In the genomic region with DNA sequence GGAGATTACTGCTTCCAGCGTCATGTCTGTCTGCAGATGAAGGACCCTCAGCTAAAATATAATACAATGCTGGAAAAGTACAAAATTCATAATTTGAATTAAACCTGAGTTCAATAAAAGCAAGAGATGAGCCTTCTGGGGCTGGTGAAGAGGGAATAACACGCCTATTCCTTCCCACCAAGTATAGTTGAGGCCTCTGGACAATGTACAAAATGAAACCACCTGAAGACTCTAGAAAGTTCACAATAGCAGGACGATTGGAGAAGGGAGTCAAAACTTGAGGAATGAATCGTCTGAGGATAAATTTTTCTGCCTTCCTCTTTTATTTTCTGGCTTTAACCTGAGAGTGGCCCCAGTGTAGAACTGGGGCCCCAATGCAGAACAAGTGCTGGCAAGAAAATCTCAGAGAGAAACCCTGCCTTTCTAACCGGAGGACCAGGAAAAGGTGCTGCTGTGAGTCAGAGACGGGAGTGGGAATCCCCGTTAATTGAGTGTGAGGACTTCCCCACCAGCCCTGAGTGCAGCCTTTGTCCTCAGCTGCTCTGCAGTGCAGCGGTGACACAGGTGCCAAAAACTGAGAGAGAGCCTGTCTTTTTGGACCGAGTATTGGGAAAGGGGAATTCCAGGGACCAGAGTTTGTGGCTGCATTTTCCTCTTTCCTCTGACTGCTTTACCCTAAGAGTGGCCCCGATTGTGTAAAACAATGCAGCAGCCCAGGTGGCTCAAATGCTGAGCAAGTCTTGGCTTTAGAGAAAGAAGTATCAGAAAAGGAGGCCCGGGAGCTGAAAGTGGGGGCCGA, we compare ENCODE assay signal across 8 cellular contexts.
DNase-seq lines count a peak whose midpoint lies in the region; ATAC-seq and FAIRE-seq lines count a peak whose summit lies in the region.

No MANE protein-coding gene starts in this region.

- H3K36me3 Mint-ChIP-seq in stimulated activated effector memory CD8-positive, alpha-beta T cell treated with anti-CD3 and anti-CD28 coated beads, Interleukin-12 subunit alpha, Interleukin-12 subunit beta, amount 100 ng/mL, for 72 hours: no peaks in the 10 kb centered on the region

- DNase-seq in astrocyte of the hippocampus (ENCODE audit: low read depth, low spot score) (peak; percentile 14), myocyte (ENCODE audit: low read depth) (peak; percentile 37), RCC 7860 (ENCODE audit: low spot score) (no peak), NOMO-1 treated with DMSO at 0.1 percent for 48 hours (lab: John Stamatoyannopoulos, UW; ENCODE audit: unreplicated experiment) (no peak), D341Med (ENCODE audit: low spot score) (no peak)
- DNase-seq in stimulated activated effector memory CD8-positive, alpha-beta T cell treated with anti-CD3 and anti-CD28 coated beads, Interleukin-12 subunit alpha, Interleukin-12 subunit beta, amount 100 ng/mL, for 72 hours (ENCODE audit: low spot score in 2 of 2): no peak

- H3K9me3 Mint-ChIP-seq in stimulated activated effector memory CD8-positive, alpha-beta T cell treated with anti-CD3 and anti-CD28 coated beads, Interleukin-12 subunit alpha, Interleukin-12 subunit beta, amount 100 ng/mL, for 72 hours: no peaks in the 10 kb centered on the region

- peak; percentile 75 for ATAC-seq in GM18861 (IDR thresholded peaks at IDR 0.05; ENCODE audit: unreplicated experiment)
- ATAC-seq in HG02763 (IDR thresholded peaks at IDR 0.05; ENCODE audit: unreplicated experiment): peak; percentile 78
- ATAC-seq in stimulated activated effector memory CD8-positive, alpha-beta T cell treated with anti-CD3 and anti-CD28 coated beads, Interleukin-12 subunit alpha, Interleukin-12 subunit beta, amount 100 ng/mL, for 72 hours: no peak

- H3K4me3 Mint-ChIP-seq in stimulated activated effector memory CD8-positive, alpha-beta T cell treated with anti-CD3 and anti-CD28 coated beads, Interleukin-12 subunit alpha, Interleukin-12 subunit beta, amount 100 ng/mL, for 72 hours: no peak overlapping the region

- no peaks in the 10 kb centered on the region for H3K4me1 Mint-ChIP-seq in stimulated activated effector memory CD8-positive, alpha-beta T cell treated with anti-CD3 and anti-CD28 coated beads, Interleukin-12 subunit alpha, Interleukin-12 subunit beta, amount 100 ng/mL, for 72 hours

- FAIRE-seq in RCC 7860 (lab: Jason Lieb, UNC): no peak

- no peak overlapping the region for H3K27ac Mint-ChIP-seq in stimulated activated effector memory CD8-positive, alpha-beta T cell treated with anti-CD3 and anti-CD28 coated beads, Interleukin-12 subunit alpha, Interleukin-12 subunit beta, amount 100 ng/mL, for 72 hours

Comparison
In these comparisons a context has a peak if more than half of its experiments do, and no peak if none do; other contexts are left out.
1. DNase-seq: peak in astrocyte of the hippocampus (single experiment) and myocyte (single experiment); none in RCC 7860 (single experiment), NOMO-1 treated with DMSO at 0.1 percent for 48 hours (single experiment), stimulated activated effector memory CD8-positive, alpha-beta T cell treated with anti-CD3 and anti-CD28 coated beads, Interleukin-12 subunit alpha, Interleukin-12 subunit beta, amount 100 ng/mL, for 72 hours (0 of 2) and D341Med (single experiment).